ENCODE assay signal across 12 cellular contexts in the genomic region with DNA sequence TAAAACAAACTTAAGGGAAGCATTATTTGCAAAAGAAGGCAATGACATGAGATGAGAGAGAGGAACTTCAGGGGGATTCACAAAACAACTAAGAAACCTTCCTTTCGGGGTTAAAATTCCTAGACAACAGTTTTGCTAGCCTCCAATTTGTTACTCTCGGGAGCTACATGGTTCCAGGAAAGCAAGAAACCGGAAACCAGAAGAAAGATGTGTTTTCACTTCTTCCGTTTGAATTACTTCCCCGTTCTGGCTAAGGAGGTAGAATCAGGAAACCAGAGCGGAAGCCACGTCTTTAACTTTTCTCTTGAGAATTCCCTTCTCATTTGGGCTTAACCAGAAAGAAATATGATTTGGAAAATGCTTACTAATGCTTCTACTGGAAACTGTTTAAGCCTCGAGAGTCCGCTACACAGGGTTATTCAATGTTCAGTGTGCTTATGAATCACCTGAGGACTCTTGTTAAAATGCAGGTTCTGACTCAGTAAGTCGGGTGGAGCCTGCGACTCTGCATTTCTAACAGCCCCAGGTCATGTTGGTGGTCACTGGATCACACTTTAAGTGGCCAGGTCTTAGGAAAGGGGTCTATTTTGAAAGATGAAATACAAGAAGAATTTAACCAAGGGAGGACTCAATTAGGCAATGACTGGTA.
DNase-seq lines count a peak whose midpoint lies in the region; ATAC-seq, FAIRE-seq and TF ChIP-seq lines count a peak whose summit lies in the region.
"Had no signal": no experiment of that assay in that cellular context is flagged by ENCODE, and none has a peak within 500 bp of the region (broad histone marks: within the 10 kb centered on the region; RNA-seq: fewer than 3 reads in every experiment).

No MANE protein-coding gene starts in this region.

- H3K79me2 ChIP-seq in DOHH2 (ENCODE audit: control insufficient read depth, low read length) = no peaks in the 10 kb centered on the region

- no peak for TF ChIP-seq POLR2A in H54 (IDR thresholded peaks at IDR 0.05; ENCODE audit: low read depth, low read length)

- no peaks in the 10 kb centered on the region for H3K9me3 ChIP-seq in DOHH2 (ENCODE audit: control insufficient read depth, insufficient read depth, low read length)
- H3K9me3 ChIP-seq: esophagus squamous epithelium, HAP-1 had no signal

- H3K4me2 ChIP-seq in DOHH2 (ENCODE audit: low read length) = peak overlapping the region; percentile 45

- H3F3A ChIP-seq in DOHH2 (ENCODE audit: control insufficient read depth, insufficient read depth) = no peaks in the 10 kb centered on the region

- H3K9me2 ChIP-seq in DOHH2 (replicated peaks; ENCODE audit: control insufficient read depth, low read length) = no peaks in the 10 kb centered on the region

- H4K20me1 ChIP-seq in DOHH2 (ENCODE audit: control insufficient read depth, insufficient read depth, low read depth, low read length) = no peaks in the 10 kb centered on the region

- no peak for DNase-seq in H54 (ENCODE audit: insufficient read length, low spot score)
- peak; percentile 12 for DNase-seq in UCSD-AML1 (lab: John Stamatoyannopoulos, UW; ENCODE audit: unreplicated experiment)
- peak; percentile 32 for DNase-seq in kidney tubule cell (ENCODE audit: low spot score)
- no peak for DNase-seq in DMS79 (lab: John Stamatoyannopoulos, UW)
- DNase-seq: esophagus squamous epithelium, naive B cell had no signal

- H3K4me3 ChIP-seq in DOHH2 (ENCODE audit: low read length) = peak overlapping the region; percentile 30; the same call in 1 of the 2 replicates
- H3K4me3 ChIP-seq: esophagus squamous epithelium, HAP-1 had no signal

- H3K27me3 ChIP-seq in DOHH2 (ENCODE audit: control insufficient read depth, low read length) = peaks cover 48% of the 10 kb centered on the region
- H3K27me3 ChIP-seq: esophagus squamous epithelium had no signal

- no peaks in the 10 kb centered on the region for H3K36me3 ChIP-seq in DOHH2 (ENCODE audit: control insufficient read depth, low read length)
- H3K36me3 ChIP-seq: esophagus squamous epithelium, HAP-1 had no signal

- H3K4me1 ChIP-seq in DOHH2 (ENCODE audit: control insufficient read depth, low read length) = peaks cover 6% of the 10 kb centered on the region
- H3K4me1 ChIP-seq: HAP-1 had no signal

- H3K27ac ChIP-seq in DOHH2 (ENCODE audit: low read depth, low read length) = no peak overlapping the region
- H3K27ac ChIP-seq: esophagus squamous epithelium had no signal

- TF ChIP-seq CTCF in DOHH2 (IDR thresholded peaks at IDR 0.05; ENCODE audit: low read depth, low read length, poor library complexity, severe bottlenecking) = no peak

- ATAC-seq in HG03039 (IDR thresholded peaks at IDR 0.05; ENCODE audit: unreplicated experiment) (no peak), GM18867 (IDR thresholded peaks at IDR 0.05; ENCODE audit: unreplicated experiment) (no peak), HG03457 (IDR thresholded peaks at IDR 0.05; ENCODE audit: unreplicated experiment) (no peak)

- FAIRE-seq in H54 (lab: Jason Lieb, UNC) = peak; percentile 33
- FAIRE-seq: G401.6 had no signal

Comparison
In these comparisons a context has a peak if more than half of its experiments do, and no peak if none do; other contexts are left out.
1. DNase-seq: peak in UCSD-AML1 (single experiment) and kidney tubule cell (single experiment); none in H54 (single experiment) and DMS79 (single experiment).